In genomic region chr1:6512245-6512907, GRCh38 we compare ENCODE assay signal across 1 cellular context.
TF ChIP-seq lines count a peak whose summit lies in the region.

No MANE protein-coding gene starts in this region.

TF ChIP-seq in HepG2, 621 proteins besides CTCF, POLR2A, EP300 and RAD21 (continued from another document and continues in another):
- TF ChIP-seq, protein P1, sequence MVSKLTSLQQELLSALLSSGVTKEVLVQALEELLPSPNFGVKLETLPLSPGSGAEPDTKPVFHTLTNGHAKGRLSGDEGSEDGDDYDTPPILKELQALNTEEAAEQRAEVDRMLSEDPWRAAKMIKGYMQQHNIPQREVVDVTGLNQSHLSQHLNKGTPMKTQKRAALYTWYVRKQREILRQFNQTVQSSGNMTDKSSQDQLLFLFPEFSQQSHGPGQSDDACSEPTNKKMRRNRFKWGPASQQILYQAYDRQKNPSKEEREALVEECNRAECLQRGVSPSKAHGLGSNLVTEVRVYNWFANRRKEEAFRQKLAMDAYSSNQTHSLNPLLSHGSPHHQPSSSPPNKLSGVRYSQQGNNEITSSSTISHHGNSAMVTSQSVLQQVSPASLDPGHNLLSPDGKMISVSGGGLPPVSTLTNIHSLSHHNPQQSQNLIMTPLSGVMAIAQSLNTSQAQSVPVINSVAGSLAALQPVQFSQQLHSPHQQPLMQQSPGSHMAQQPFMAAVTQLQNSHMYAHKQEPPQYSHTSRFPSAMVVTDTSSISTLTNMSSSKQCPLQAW (CRISPR knock-in tag; IDR thresholded peaks at IDR 0.05): 0 out of 2 replicates have a peak, but pooled peaks have one; percentile 44
- TF ChIP-seq KMT2A (CRISPR knock-in tag; IDR thresholded peaks at IDR 0.05) (no peak), ZNF264 (CRISPR knock-in tag; IDR thresholded peaks at IDR 0.05) (no peak), ZNF562 (CRISPR knock-in tag; IDR thresholded peaks at IDR 0.05; ENCODE audit: borderline replicate concordance) (no peak), CREM (IDR thresholded peaks at IDR 0.05) (no peak), CREM (CRISPR knock-in tag; IDR thresholded peaks at IDR 0.05) (no peak), ZFY (CRISPR knock-in tag; IDR thresholded peaks at IDR 0.05) (peak; percentile 68; the same call in 1 of the 2 replicates), SRSF9 (IDR thresholded peaks at IDR 0.05; ENCODE audit: borderline replicate concordance, insufficient read depth, low read depth, low read length, poor library complexity, severe bottlenecking) (no peak), ZBTB7B (CRISPR knock-in tag; IDR thresholded peaks at IDR 0.05) (peak; percentile 78; the same call in 1 of the 2 replicates), MAX (IDR thresholded peaks at IDR 0.05) (0 out of 2 replicates have a peak, but pooled peaks have one; percentile 59), RFX1 (IDR thresholded peaks at IDR 0.05) (no peak), ZC3H13 (CRISPR knock-in tag; IDR thresholded peaks at IDR 0.05) (no peak), ZNF891 (CRISPR knock-in tag; IDR thresholded peaks at IDR 0.05) (peak; percentile 19; the same call in 1 of the 2 replicates), ZSCAN31 (CRISPR knock-in tag; IDR thresholded peaks at IDR 0.05; ENCODE audit: low read depth) (no peak), ZNF781 (CRISPR knock-in tag; IDR thresholded peaks at IDR 0.05; ENCODE audit: borderline replicate concordance, not compliant biosample characterization) (peak; percentile 44), ZNF281 (CRISPR knock-in tag; IDR thresholded peaks at IDR 0.05; ENCODE audit: borderline replicate concordance) (peak; percentile 87), ONECUT2 (CRISPR knock-in tag; IDR thresholded peaks at IDR 0.05) (no peak), CBFB (CRISPR knock-in tag; IDR thresholded peaks at IDR 0.05) (no peak), MAFF (IDR thresholded peaks at IDR 0.05; ENCODE audit: low read depth, low read length) (no peak), FOXP4 (CRISPR knock-in tag; IDR thresholded peaks at IDR 0.05) (no peak), ZNF292 (CRISPR knock-in tag; IDR thresholded peaks at IDR 0.05; ENCODE audit: borderline replicate concordance, low read depth) (0 out of 2 replicates have a peak, but pooled peaks have one; percentile 40), ZNF512B (CRISPR knock-in tag; IDR thresholded peaks at IDR 0.05; ENCODE audit: borderline replicate concordance) (0 out of 2 replicates have a peak, but pooled peaks have one; percentile 45), GATAD2A (CRISPR knock-in tag; IDR thresholded peaks at IDR 0.05) (peak; percentile 48), HOXA3 (CRISPR knock-in tag; IDR thresholded peaks at IDR 0.05) (peak; percentile 39), ZNF720 (CRISPR knock-in tag; IDR thresholded peaks at IDR 0.05) (no peak), PHF8 (CRISPR knock-in tag; IDR thresholded peaks at IDR 0.05) (peak; percentile 31; the same call in 1 of the 2 replicates), FOXK1 (CRISPR knock-in tag; IDR thresholded peaks at IDR 0.05; ENCODE audit: borderline replicate concordance, low read depth) (no peak), ZNF644 (CRISPR knock-in tag; IDR thresholded peaks at IDR 0.05; ENCODE audit: low read depth) (no peak), ATRX (CRISPR knock-in tag; IDR thresholded peaks at IDR 0.05; ENCODE audit: borderline replicate concordance) (no peak), ZSCAN25 (CRISPR knock-in tag; IDR thresholded peaks at IDR 0.05) (no peak), ZFP91 (CRISPR knock-in tag; IDR thresholded peaks at IDR 0.05; ENCODE audit: borderline replicate concordance) (peak; percentile 62; the same call in 1 of the 2 replicates), RFXANK (CRISPR knock-in tag; IDR thresholded peaks at IDR 0.05) (no peak), ZSCAN22 (CRISPR knock-in tag; IDR thresholded peaks at IDR 0.05) (no peak), RNF2 (conservative IDR thresholded peaks at IDR 0.05; ENCODE audit: low read depth) (no peak), SRSF1 (optimal IDR thresholded peaks at IDR 0.05; ENCODE audit: low read depth, low read length) (peak; percentile 17), ZBTB38 (CRISPR knock-in tag; IDR thresholded peaks at IDR 0.05) (no peak), ZNF567 (CRISPR knock-in tag; IDR thresholded peaks at IDR 0.05; ENCODE audit: borderline replicate concordance) (no peak), SMARCE1 (IDR thresholded peaks at IDR 0.05; ENCODE audit: borderline replicate concordance) (no peak), HDAC1 (CRISPR knock-in tag; IDR thresholded peaks at IDR 0.05) (0 out of 2 replicates have a peak, but pooled peaks have one; percentile 27), LCORL (IDR thresholded peaks at IDR 0.05) (no peak), LCORL (CRISPR knock-in tag; IDR thresholded peaks at IDR 0.05) (peak; percentile 78), RFX3 (CRISPR knock-in tag; IDR thresholded peaks at IDR 0.05) (no peak), FOSL2 (CRISPR knock-in tag; IDR thresholded peaks at IDR 0.05) (no peak), JUND (CRISPR knock-in tag; IDR thresholded peaks at IDR 0.05) (no peak), GZF1 (CRISPR knock-in tag; IDR thresholded peaks at IDR 0.05) (0 out of 2 replicates have a peak, but pooled peaks have one; percentile 77), ELF4 (CRISPR knock-in tag; IDR thresholded peaks at IDR 0.05; ENCODE audit: borderline replicate concordance) (no peak), HNF4A (CRISPR knock-in tag; IDR thresholded peaks at IDR 0.05) (peak; percentile 82), ZBTB20 (CRISPR knock-in tag; IDR thresholded peaks at IDR 0.05; ENCODE audit: borderline replicate concordance, low read depth) (peak; percentile 24; the same call in 1 of the 2 replicates), RXRA (CRISPR knock-in tag; IDR thresholded peaks at IDR 0.05) (0 out of 2 replicates have a peak, but pooled peaks have one; percentile 60)
- TF ChIP-seq, protein P2, sequence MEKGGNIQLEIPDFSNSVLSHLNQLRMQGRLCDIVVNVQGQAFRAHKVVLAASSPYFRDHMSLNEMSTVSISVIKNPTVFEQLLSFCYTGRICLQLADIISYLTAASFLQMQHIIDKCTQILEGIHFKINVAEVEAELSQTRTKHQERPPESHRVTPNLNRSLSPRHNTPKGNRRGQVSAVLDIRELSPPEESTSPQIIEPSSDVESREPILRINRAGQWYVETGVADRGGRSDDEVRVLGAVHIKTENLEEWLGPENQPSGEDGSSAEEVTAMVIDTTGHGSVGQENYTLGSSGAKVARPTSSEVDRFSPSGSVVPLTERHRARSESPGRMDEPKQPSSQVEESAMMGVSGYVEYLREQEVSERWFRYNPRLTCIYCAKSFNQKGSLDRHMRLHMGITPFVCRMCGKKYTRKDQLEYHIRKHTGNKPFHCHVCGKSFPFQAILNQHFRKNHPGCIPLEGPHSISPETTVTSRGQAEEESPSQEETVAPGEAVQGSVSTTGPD (CRISPR knock-in tag; IDR thresholded peaks at IDR 0.05): no peak
- TF ChIP-seq, protein P3, sequence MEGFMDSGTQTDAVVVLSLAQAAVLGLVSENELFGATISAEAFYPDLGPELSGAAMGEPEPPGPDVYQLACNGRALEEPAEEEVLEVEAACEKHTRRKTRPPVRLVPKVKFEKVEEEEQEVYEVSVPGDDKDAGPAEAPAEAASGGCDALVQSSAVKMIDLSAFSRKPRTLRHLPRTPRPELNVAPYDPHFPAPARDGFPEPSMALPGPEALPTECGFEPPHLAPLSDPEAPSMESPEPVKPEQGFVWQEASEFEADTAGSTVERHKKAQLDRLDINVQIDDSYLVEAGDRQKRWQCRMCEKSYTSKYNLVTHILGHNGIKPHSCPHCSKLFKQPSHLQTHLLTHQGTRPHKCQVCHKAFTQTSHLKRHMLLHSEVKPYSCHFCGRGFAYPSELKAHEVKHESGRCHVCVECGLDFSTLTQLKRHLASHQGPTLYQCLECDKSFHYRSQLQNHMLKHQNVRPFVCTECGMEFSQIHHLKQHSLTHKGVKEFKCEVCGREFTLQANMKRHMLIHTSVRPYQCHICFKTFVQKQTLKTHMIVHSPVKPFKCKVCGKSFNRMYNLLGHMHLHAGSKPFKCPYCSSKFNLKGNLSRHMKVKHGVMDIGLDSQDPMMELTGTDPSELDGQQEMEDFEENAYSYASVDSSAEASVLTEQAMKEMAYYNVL (CRISPR knock-in tag; IDR thresholded peaks at IDR 0.05; ENCODE audit: borderline replicate concordance): 0 out of 2 replicates have a peak, but pooled peaks have one; percentile 30
